ENCODE assay signal across 2 cellular contexts in the genomic region with DNA sequence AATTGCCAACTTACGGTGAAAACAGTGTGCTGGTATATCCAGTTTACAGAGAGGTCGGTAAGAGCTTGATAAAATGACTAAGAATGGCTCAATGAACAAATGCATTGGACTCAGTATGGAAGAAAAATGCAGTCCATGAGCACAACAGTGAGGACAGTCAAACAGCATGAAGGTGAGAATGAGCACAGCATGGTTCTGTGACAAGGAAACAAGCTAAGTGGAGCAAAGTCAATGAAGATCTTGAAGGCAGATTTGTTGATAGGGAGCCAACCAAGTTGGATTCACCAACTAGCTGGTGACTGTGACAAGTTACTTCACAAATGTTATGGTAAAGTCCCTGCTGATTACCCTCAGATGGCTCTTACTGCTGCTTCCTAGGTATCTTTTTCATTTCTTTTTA.
TF ChIP-seq lines count a peak whose summit lies in the region.

No MANE protein-coding gene starts in this region.

TF ChIP-seq in GM12878, 131 proteins besides CTCF, POLR2A, EP300 and RAD21:
- TF ChIP-seq RB1 (IDR thresholded peaks at IDR 0.05; ENCODE audit: borderline replicate concordance) = no peak
- no peak for TF ChIP-seq SIN3A (IDR thresholded peaks at IDR 0.05; ENCODE audit: low read depth, low read length)
- TF ChIP-seq SREBF2 (IDR thresholded peaks at IDR 0.05; ENCODE audit: low read length) = no peak
- TF ChIP-seq ZNF687 (IDR thresholded peaks at IDR 0.05) = no peak
- no peak for TF ChIP-seq ZNF207 (IDR thresholded peaks at IDR 0.05; ENCODE audit: borderline replicate concordance)
- TF ChIP-seq FOXM1 (IDR thresholded peaks at IDR 0.05; ENCODE audit: low read depth, low read length) = no peak
- TF ChIP-seq HDAC2 (IDR thresholded peaks at IDR 0.05) = no peak
- TF ChIP-seq SMAD5 (IDR thresholded peaks at IDR 0.05; ENCODE audit: low read depth) = no peak
- TF ChIP-seq SUPT20H (IDR thresholded peaks at IDR 0.05; ENCODE audit: borderline replicate concordance, control insufficient read depth, low read depth, low read length) = no peak
- no peak for TF ChIP-seq BHLHE40 (IDR thresholded peaks at IDR 0.05; ENCODE audit: borderline replicate concordance in 1 of 2, low read depth in 2 of 2, low read length in 1 of 2)
- TF ChIP-seq GABPA (IDR thresholded peaks at IDR 0.05; ENCODE audit: low read depth) = no peak
- TF ChIP-seq SMARCA5 (IDR thresholded peaks at IDR 0.05) = no peak
- TF ChIP-seq, protein P1, sequence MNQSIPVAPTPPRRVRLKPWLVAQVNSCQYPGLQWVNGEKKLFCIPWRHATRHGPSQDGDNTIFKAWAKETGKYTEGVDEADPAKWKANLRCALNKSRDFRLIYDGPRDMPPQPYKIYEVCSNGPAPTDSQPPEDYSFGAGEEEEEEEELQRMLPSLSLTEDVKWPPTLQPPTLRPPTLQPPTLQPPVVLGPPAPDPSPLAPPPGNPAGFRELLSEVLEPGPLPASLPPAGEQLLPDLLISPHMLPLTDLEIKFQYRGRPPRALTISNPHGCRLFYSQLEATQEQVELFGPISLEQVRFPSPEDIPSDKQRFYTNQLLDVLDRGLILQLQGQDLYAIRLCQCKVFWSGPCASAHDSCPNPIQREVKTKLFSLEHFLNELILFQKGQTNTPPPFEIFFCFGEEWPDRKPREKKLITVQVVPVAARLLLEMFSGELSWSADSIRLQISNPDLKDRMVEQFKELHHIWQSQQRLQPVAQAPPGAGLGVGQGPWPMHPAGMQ (IDR thresholded peaks at IDR 0.05; ENCODE audit: borderline replicate concordance) = no peak

TF ChIP-seq in HepG2, 621 proteins besides CTCF, POLR2A, EP300 and RAD21:
- TF ChIP-seq DPF2 (CRISPR knock-in tag; IDR thresholded peaks at IDR 0.05; ENCODE audit: borderline replicate concordance, low read depth) (no peak), XBP1 (CRISPR knock-in tag; IDR thresholded peaks at IDR 0.05) (no peak), SNAPC4 (CRISPR knock-in tag; IDR thresholded peaks at IDR 0.05) (no peak), GMEB2 (CRISPR knock-in tag; IDR thresholded peaks at IDR 0.05; ENCODE audit: low read depth) (no peak), RNF2 (conservative IDR thresholded peaks at IDR 0.05; ENCODE audit: low read depth) (no peak), ZNF432 (CRISPR knock-in tag; IDR thresholded peaks at IDR 0.05; ENCODE audit: borderline replicate concordance) (no peak), KDM6A (CRISPR knock-in tag; IDR thresholded peaks at IDR 0.05; ENCODE audit: low read depth) (no peak), FOXP1 (IDR thresholded peaks at IDR 0.05) (no peak), FOXP1 (CRISPR knock-in tag; IDR thresholded peaks at IDR 0.05) (no peak), ZNF577 (CRISPR knock-in tag; IDR thresholded peaks at IDR 0.05; ENCODE audit: borderline replicate concordance, low read depth) (no peak), ZNF232 (CRISPR knock-in tag; IDR thresholded peaks at IDR 0.05; ENCODE audit: borderline replicate concordance) (no peak), GATAD2A (CRISPR knock-in tag; IDR thresholded peaks at IDR 0.05) (no peak)
- TF ChIP-seq, protein P2, sequence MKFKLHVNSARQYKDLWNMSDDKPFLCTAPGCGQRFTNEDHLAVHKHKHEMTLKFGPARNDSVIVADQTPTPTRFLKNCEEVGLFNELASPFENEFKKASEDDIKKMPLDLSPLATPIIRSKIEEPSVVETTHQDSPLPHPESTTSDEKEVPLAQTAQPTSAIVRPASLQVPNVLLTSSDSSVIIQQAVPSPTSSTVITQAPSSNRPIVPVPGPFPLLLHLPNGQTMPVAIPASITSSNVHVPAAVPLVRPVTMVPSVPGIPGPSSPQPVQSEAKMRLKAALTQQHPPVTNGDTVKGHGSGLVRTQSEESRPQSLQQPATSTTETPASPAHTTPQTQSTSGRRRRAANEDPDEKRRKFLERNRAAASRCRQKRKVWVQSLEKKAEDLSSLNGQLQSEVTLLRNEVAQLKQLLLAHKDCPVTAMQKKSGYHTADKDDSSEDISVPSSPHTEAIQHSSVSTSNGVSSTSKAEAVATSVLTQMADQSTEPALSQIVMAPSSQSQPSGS (CRISPR knock-in tag; IDR thresholded peaks at IDR 0.05) = no peak
TF ChIP-seq in HepG2: peak in this region for 0.
